11 cellular contexts compared by ENCODE assay signal in genomic region chr14:50452979-50453705, GRCh38. TPM values are rescaled to one million over a fixed set of nuclear protein-coding genes. Genes with fewer than 3 reads are reported as not detected.
DNase-seq lines count a peak whose midpoint lies in the region; ATAC-seq and TF ChIP-seq lines count a peak whose summit lies in the region.
"Had no signal": no experiment of that assay in that cellular context is flagged by ENCODE, and none has a peak within 500 bp of the region (broad histone marks: within the 10 kb centered on the region; RNA-seq: fewer than 3 reads in every experiment).

No MANE protein-coding gene starts in this region.

- TF ChIP-seq POLR2A in transverse colon (IDR thresholded peaks at IDR 0.05), result no peak

- in situ Hi-C loops in transverse colon (cut with MboI; ENCODE audit: low pct_ligation_motif_present in 1 of 4, low pct_unique_long_range_greater_than_20kb in 1 of 4, low sequenced_read_pairs in 3 of 4), result no loop called here

- H3K4me1 Mint-ChIP-seq in activated naive CD8-positive, alpha-beta T cell (ENCODE audit: low read depth), result peaks cover 4% of the 10 kb centered on the region
- peaks cover 5% of the 10 kb centered on the region for H3K4me1 Mint-ChIP-seq in activated naive CD8-positive, alpha-beta T cell treated with anti-CD3 and anti-CD28 coated beads, Interleukin-2, amount 50 U/mL, for 24 hours
- peaks cover 0 to 2% (median 0%) of the 10 kb centered on the region in 4 donors for H3K4me1 Mint-ChIP-seq in naive thymus-derived CD8-positive, alpha-beta T cell
- H3K4me1 Mint-ChIP-seq: neural crest cell had no signal

- H3K4me1 ChIP-seq in hepatocyte (ENCODE audit: insufficient read depth) (no peaks in the 10 kb centered on the region), transverse colon (no peaks in the 10 kb centered on the region)
- H3K4me1 ChIP-seq: BLaER1 treated with 17β-estradiol and CSF1 and Interleukin-3, amounts not matched to agents 10 nM and 100 nM had no signal

- peaks cover 32% of the 10 kb centered on the region for H3K36me3 Mint-ChIP-seq in activated naive CD8-positive, alpha-beta T cell
- peaks cover 55% of the 10 kb centered on the region for H3K36me3 Mint-ChIP-seq in activated naive CD8-positive, alpha-beta T cell treated with anti-CD3 and anti-CD28 coated beads, Interleukin-2, amount 50 U/mL, for 24 hours (ENCODE audit: low read depth)
- H3K36me3 Mint-ChIP-seq in naive thymus-derived CD8-positive, alpha-beta T cell, result peaks cover 33 to 66% (median 60%) of the 10 kb centered on the region in 3 donors

- POLR2A ChIA-PET in naive thymus-derived CD8-positive, alpha-beta T cell (lab: Charles Lee), result no interaction called here

- H3K9me3 Mint-ChIP-seq in activated naive CD8-positive, alpha-beta T cell (ENCODE audit: low read depth), result peaks cover 3% of the 10 kb centered on the region
- no peaks in the 10 kb centered on the region for H3K9me3 Mint-ChIP-seq in activated naive CD8-positive, alpha-beta T cell treated with anti-CD3 and anti-CD28 coated beads, Interleukin-2, amount 50 U/mL, for 24 hours
- H3K9me3 Mint-ChIP-seq in naive thymus-derived CD8-positive, alpha-beta T cell, result peaks cover 0 to 7% (median 2%) of the 10 kb centered on the region in 9 donors
- H3K9me3 Mint-ChIP-seq: neural crest cell had no signal

- H3K9me2 ChIP-seq in hepatocyte (replicated peaks; ENCODE audit: insufficient read depth), result no peaks in the 10 kb centered on the region

- peak overlapping the region; percentile 2 for H3K27ac Mint-ChIP-seq in activated naive CD8-positive, alpha-beta T cell
- H3K27ac Mint-ChIP-seq in activated naive CD8-positive, alpha-beta T cell treated with anti-CD3 and anti-CD28 coated beads, Interleukin-2, amount 50 U/mL, for 24 hours, result no peak overlapping the region
- peak overlapping the region in 1 of 10 donors; percentile 42 for H3K27ac Mint-ChIP-seq in naive thymus-derived CD8-positive, alpha-beta T cell

- H3K27me3 Mint-ChIP-seq in activated naive CD8-positive, alpha-beta T cell, result no peaks in the 10 kb centered on the region
- H3K27me3 Mint-ChIP-seq in activated naive CD8-positive, alpha-beta T cell treated with anti-CD3 and anti-CD28 coated beads, Interleukin-2, amount 50 U/mL, for 24 hours, result no peaks in the 10 kb centered on the region
- no peaks in the 10 kb centered on the region for H3K27me3 Mint-ChIP-seq in naive thymus-derived CD8-positive, alpha-beta T cell

- H3K4me3 ChIP-seq in hepatocyte, result no peak overlapping the region
- H3K4me3 ChIP-seq in transverse colon, result no peak overlapping the region
- H3K4me3 ChIP-seq: BLaER1 treated with 17β-estradiol and CSF1 and Interleukin-3, amounts not matched to agents 10 nM and 100 nM had no signal

- H2AFZ ChIP-seq in hepatocyte, result no peak overlapping the region

- H3K4me3 Mint-ChIP-seq in activated naive CD8-positive, alpha-beta T cell, result no peak overlapping the region
- H3K4me3 Mint-ChIP-seq in activated naive CD8-positive, alpha-beta T cell treated with anti-CD3 and anti-CD28 coated beads, Interleukin-2, amount 50 U/mL, for 24 hours, result no peak overlapping the region
- no peak overlapping the region for H3K4me3 Mint-ChIP-seq in naive thymus-derived CD8-positive, alpha-beta T cell
- H3K4me3 Mint-ChIP-seq: neural crest cell had no signal

- TF ChIP-seq CTCF in hepatocyte (IDR thresholded peaks at IDR 0.05; ENCODE audit: poor library complexity) (no peak), transverse colon (IDR thresholded peaks at IDR 0.05) (no peak)

- TF ChIP-seq EP300 in transverse colon (IDR thresholded peaks at IDR 0.05; ENCODE audit: low read depth), result no peak

- H3K36me3 ChIP-seq in hepatocyte (replicated peaks; ENCODE audit: insufficient read depth, low read depth) (no peaks in the 10 kb centered on the region), transverse colon (peaks cover 0 to 56% (median 20%) of the 10 kb centered on the region in 4 donors)

- peak overlapping the region; percentile 39 for H3K27ac ChIP-seq in hepatocyte
- peak overlapping the region; percentile 21 for H3K27ac ChIP-seq in temporal lobe (ENCODE audit: low read depth, low read length)
- peak overlapping the region in 1 of 4 donors; percentile 6 for H3K27ac ChIP-seq in transverse colon
- H3K27ac ChIP-seq: BLaER1 treated with 17β-estradiol and CSF1 and Interleukin-3, amounts not matched to agents 10 nM and 100 nM had no signal

- H3K9me3 ChIP-seq in hepatocyte (ENCODE audit: low read depth), result no peaks in the 10 kb centered on the region
- H3K9me3 ChIP-seq in transverse colon, result no peaks in the 10 kb centered on the region

- H3K27me3 ChIP-seq in hepatocyte (no peaks in the 10 kb centered on the region), transverse colon (no peaks in the 10 kb centered on the region)
- H3K27me3 ChIP-seq: BLaER1 treated with 17β-estradiol and CSF1 and Interleukin-3, amounts not matched to agents 10 nM and 100 nM had no signal

- H3K79me2 ChIP-seq in hepatocyte, result no peaks in the 10 kb centered on the region

- no peak for ATAC-seq in activated naive CD8-positive, alpha-beta T cell treated with anti-CD3 and anti-CD28 coated beads, Interleukin-2, amount 50 U/mL, for 24 hours
- no peak for ATAC-seq in naive thymus-derived CD8-positive, alpha-beta T cell

- intact Hi-C loops in transverse colon (cut with DNase I; ENCODE audit: low total_unique reads), result no loop called here

- no peaks in the 10 kb centered on the region for H4K20me1 ChIP-seq in hepatocyte (ENCODE audit: insufficient read depth, poor library complexity, severe bottlenecking)
- H4K20me1 ChIP-seq: BLaER1 treated with 17β-estradiol and CSF1 and Interleukin-3, amounts not matched to agents 10 nM and 100 nM had no signal

- WGBS in hepatocyte (ENCODE audit: low lambda C conversion rate, missing lambda C conversion rate), result 79% methylated on average over 3 of the region's 3 CpGs
- 67 to 76% methylated on average over 3 of the region's 3 CpGs for WGBS in transverse colon (ENCODE audit: low coverage in 1 of 2), 2 donors

- H3K4me2 ChIP-seq in hepatocyte, result no peak overlapping the region
- H3K4me2 ChIP-seq: BLaER1 treated with 17β-estradiol and CSF1 and Interleukin-3, amounts not matched to agents 10 nM and 100 nM had no signal

- DNase-seq in activated naive CD8-positive, alpha-beta T cell treated with anti-CD3 and anti-CD28 coated beads, Interleukin-2, amount 50 U/mL, for 24 hours, result no peak
- DNase-seq in astrocyte of the hippocampus (ENCODE audit: low read depth, low spot score) (peak; percentile 69), hepatocyte (ENCODE audit: low spot score) (peak; percentile 8), transverse colon (no peak)
- no peak for DNase-seq in naive thymus-derived CD8-positive, alpha-beta T cell
- no peak for DNase-seq in stimulated activated CD4-positive, alpha-beta T cell treated with anti-CD3 and anti-CD28 coated beads, Interleukin-4, amount 100 ng/mL, for 4 hours
- DNase-seq: stimulated activated CD4-positive, alpha-beta T cell treated with anti-CD3 and anti-CD28 coated beads, Interleukin-4, amount 100 ng/mL, for 1 hour had no signal

RNA-seq across cellular contexts. Expression of gene CDKL1, which starts 56.5 kb away (rescaled TPM):
- total RNA-seq in hepatocyte, result 6.1 and 13.1 TPM in 2 replicates
- 1.7 and 1.9 TPM in 2 replicates for polyA plus RNA-seq in hepatocyte
- total RNA-seq in temporal lobe, result 15.7 TPM
- total RNA-seq in naive thymus-derived CD8-positive, alpha-beta T cell, result 1 to 10 TPM; 3.9 to 7.0 TPM
- 1 to 10 TPM in 2 of 3 donors, under 1 TPM in 1; 0.90 to 9.0 (median 1.5) TPM for polyA plus RNA-seq in naive thymus-derived CD8-positive, alpha-beta T cell
- total RNA-seq in transverse colon, result 10 to 100 TPM; 15.3 to 36.8 (median 28.2) TPM

Comparison
In these comparisons a context has a peak if more than half of its experiments do, and no peak if none do; other contexts are left out.
1. DNase-seq: peak in astrocyte of the hippocampus (single experiment) and hepatocyte (single experiment); none in activated naive CD8-positive, alpha-beta T cell treated with anti-CD3 and anti-CD28 coated beads, Interleukin-2, amount 50 U/mL, for 24 hours (single experiment), naive thymus-derived CD8-positive, alpha-beta T cell (0 of 10), transverse colon (single experiment) and stimulated activated CD4-positive, alpha-beta T cell treated with anti-CD3 and anti-CD28 coated beads, Interleukin-4, amount 100 ng/mL, for 4 hours (0 of 2).